Comparison of ENCODE assay signal across 9 cellular contexts in the genomic region with DNA sequence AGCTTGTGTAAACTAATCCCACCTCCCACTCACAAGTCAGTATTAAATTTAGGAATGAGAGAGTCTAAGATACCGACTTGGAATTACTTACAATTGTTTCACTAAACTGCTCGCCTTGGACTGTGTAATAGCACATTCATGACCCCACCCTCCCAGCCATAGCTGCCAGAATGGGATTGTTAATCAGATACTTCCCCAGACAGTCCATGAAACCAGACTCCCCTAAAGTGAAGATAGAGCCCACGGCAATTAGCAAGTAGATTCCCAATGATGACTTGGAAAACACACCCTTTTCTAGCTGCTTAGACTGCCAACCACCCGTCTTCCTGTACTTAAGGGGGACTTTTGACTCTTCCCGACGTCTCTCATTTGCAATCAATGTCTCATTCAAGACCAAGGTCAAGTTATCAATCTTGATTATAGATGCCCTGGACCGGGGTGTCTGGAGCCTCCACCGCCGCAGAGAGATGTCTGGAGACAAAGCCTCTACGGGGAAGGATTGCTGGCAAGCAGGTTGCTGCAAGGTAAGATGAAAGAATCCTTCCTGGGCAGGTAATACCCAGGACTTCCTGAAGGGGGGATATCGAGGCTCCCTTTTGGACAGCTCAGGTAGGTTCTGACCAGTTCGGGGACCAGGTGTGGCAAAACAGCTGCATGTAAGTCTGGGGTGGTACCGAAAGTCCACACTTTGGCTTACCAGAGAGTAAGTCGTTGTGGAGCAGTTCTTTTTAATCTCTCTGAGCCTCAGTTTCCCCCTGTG. TPM values are rescaled to one million over a fixed set of nuclear protein-coding genes. Genes with fewer than 3 reads are reported as not detected.
DNase-seq lines count a peak whose midpoint lies in the region; ATAC-seq and TF ChIP-seq lines count a peak whose summit lies in the region.
"Had no signal": no experiment of that assay in that cellular context is flagged by ENCODE, and none has a peak within 500 bp of the region (broad histone marks: within the 10 kb centered on the region; RNA-seq: fewer than 3 reads in every experiment).

No MANE protein-coding gene starts in this region.

- H3K4me1 Mint-ChIP-seq in progenitor cell of endocrine pancreas (ENCODE audit: low read depth), result peaks cover 11% of the 10 kb centered on the region
- H3K4me1 Mint-ChIP-seq in osteocyte (ENCODE audit: unreplicated experiment), result peaks cover 1% of the 10 kb centered on the region

- no peak overlapping the region for H3K4me3 ChIP-seq in epithelial cell of esophagus (ENCODE audit: low read length)
- H3K4me3 ChIP-seq: BLaER1 treated with 17β-estradiol and CSF1 and Interleukin-3, amounts not matched to agents 10 nM and 100 nM had no signal

- no peak overlapping the region for H3K4me3 Mint-ChIP-seq in progenitor cell of endocrine pancreas (ENCODE audit: low read depth)
- no peak overlapping the region for H3K4me3 Mint-ChIP-seq in osteocyte (ENCODE audit: unreplicated experiment)

- peaks cover 35% of the 10 kb centered on the region for H3K27me3 Mint-ChIP-seq in progenitor cell of endocrine pancreas
- peaks cover 53% of the 10 kb centered on the region for H3K27me3 Mint-ChIP-seq in osteocyte (ENCODE audit: unreplicated experiment)

- peak; percentile 3 for DNase-seq in NCI-H510A treated with DMSO at 0.1 percent for 48 hours (lab: John Stamatoyannopoulos, UW)
- no peak for DNase-seq in NCI-H510A (lab: John Stamatoyannopoulos, UW)
- DNase-seq in NCI-H526 treated with DMSO at 0.1 percent for 48 hours (lab: John Stamatoyannopoulos, UW), result peak; percentile 10
- peak; percentile 67 for DNase-seq in epithelial cell of esophagus (ENCODE audit: low read depth)
- peak; percentile 34 for DNase-seq in progenitor cell of endocrine pancreas (ENCODE audit: low spot score, unreplicated experiment)
- no peak for DNase-seq in osteocyte (ENCODE audit: extremely low spot score, unreplicated experiment)
- no peak for DNase-seq in glomerular visceral epithelial cell (ENCODE audit: extremely low spot score)

- peak; percentile 62 for TF ChIP-seq CTCF in epithelial cell of esophagus (IDR thresholded peaks at IDR 0.05; ENCODE audit: insufficient read depth, low read depth, low read length, missing control alignments)
- peak; percentile 61 for TF ChIP-seq CTCF in progenitor cell of endocrine pancreas (IDR thresholded peaks at IDR 0.05; ENCODE audit: unreplicated experiment)
- TF ChIP-seq CTCF in osteocyte (IDR thresholded peaks at IDR 0.05), result no peak

- H3K27ac Mint-ChIP-seq in progenitor cell of endocrine pancreas (no peak overlapping the region), osteocyte (ENCODE audit: unreplicated experiment) (no peak overlapping the region)

- no peaks in the 10 kb centered on the region for H3K9me3 Mint-ChIP-seq in progenitor cell of endocrine pancreas (ENCODE audit: low read depth)
- H3K9me3 Mint-ChIP-seq in osteocyte (ENCODE audit: unreplicated experiment), result no peaks in the 10 kb centered on the region

- H3K36me3 Mint-ChIP-seq in progenitor cell of endocrine pancreas (ENCODE audit: insufficient read depth), result no peaks in the 10 kb centered on the region
- H3K36me3 Mint-ChIP-seq in osteocyte (ENCODE audit: unreplicated experiment), result no peaks in the 10 kb centered on the region

- ATAC-seq in HG03095 (IDR thresholded peaks at IDR 0.05; ENCODE audit: unreplicated experiment), result no peak

RNA-seq across cellular contexts. Expression of a gene that starts 12.6 kb away (rescaled TPM):
- total RNA-seq in progenitor cell of endocrine pancreas (98.4 and 103 TPM in 2 replicates), osteocyte (87.1 and 89.1 TPM in 2 replicates)

Comparison
In these comparisons a context has a peak if more than half of its experiments do, and no peak if none do; other contexts are left out.
1. DNase-seq: peak in NCI-H510A treated with DMSO at 0.1 percent for 48 hours (single experiment), NCI-H526 treated with DMSO at 0.1 percent for 48 hours (single experiment), epithelial cell of esophagus (single experiment) and progenitor cell of endocrine pancreas (single experiment); none in NCI-H510A (single experiment), osteocyte (single experiment) and glomerular visceral epithelial cell (single experiment).